2 cellular contexts compared by ENCODE assay signal in the genomic region with DNA sequence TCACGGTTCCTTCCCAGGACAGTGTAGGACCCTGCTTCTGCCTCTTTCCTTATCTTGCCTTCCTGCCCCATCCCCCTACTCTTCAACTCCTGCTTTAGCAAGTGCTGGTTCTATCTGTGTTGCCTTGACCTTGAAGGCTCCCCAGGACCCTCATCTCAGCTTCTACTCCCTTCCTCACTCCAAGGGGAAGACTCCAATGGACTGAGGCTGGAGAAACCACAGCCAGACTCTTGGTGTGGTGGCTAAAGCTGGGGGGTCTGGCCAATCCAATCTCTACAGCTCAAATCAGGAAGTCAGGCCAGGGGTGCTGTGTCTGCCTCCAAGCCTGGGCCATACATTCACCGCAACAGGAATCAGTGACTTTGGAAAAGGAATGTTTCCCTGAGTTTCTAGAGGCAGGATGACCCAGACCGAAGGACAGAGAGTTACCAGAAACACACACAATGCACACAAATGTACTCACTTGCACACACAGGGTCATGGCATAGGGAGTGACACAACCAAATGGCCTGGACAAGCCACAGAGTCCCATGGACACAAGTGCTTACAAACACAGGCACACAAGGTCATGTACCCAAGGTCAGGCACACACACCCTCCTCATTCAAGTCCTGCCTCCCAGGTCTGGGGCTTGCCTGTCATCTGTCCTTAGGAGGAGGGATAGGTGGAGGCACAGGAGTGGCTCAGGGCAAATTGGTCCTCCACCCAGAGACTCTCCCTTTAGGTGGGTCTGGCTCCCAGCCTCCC.
TF ChIP-seq lines count a peak whose summit lies in the region.

No MANE protein-coding gene starts in this region.

TF ChIP-seq in liver, 16 proteins besides CTCF, POLR2A, EP300 and RAD21:
- TF ChIP-seq TAF1 (conservative IDR thresholded peaks at IDR 0.05) (no peak), HNF4A (conservative IDR thresholded peaks at IDR 0.05) (peak in 1 of 2 donors; percentile 7), RXRA (IDR thresholded peaks at IDR 0.05) (peak; percentile 34 to 44)

TF ChIP-seq in SK-N-SH, 30 proteins besides CTCF, POLR2A, EP300 and RAD21:
- TF ChIP-seq, protein P1, sequence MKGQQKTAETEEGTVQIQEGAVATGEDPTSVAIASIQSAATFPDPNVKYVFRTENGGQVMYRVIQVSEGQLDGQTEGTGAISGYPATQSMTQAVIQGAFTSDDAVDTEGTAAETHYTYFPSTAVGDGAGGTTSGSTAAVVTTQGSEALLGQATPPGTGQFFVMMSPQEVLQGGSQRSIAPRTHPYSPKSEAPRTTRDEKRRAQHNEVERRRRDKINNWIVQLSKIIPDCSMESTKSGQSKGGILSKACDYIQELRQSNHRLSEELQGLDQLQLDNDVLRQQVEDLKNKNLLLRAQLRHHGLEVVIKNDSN (IDR thresholded peaks at IDR 0.05; ENCODE audit: borderline replicate concordance, low read depth), result no peak
- TF ChIP-seq, protein P2, sequence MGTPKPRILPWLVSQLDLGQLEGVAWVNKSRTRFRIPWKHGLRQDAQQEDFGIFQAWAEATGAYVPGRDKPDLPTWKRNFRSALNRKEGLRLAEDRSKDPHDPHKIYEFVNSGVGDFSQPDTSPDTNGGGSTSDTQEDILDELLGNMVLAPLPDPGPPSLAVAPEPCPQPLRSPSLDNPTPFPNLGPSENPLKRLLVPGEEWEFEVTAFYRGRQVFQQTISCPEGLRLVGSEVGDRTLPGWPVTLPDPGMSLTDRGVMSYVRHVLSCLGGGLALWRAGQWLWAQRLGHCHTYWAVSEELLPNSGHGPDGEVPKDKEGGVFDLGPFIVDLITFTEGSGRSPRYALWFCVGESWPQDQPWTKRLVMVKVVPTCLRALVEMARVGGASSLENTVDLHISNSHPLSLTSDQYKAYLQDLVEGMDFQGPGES (IDR thresholded peaks at IDR 0.05; ENCODE audit: low read depth, low read length), result no peak
- no peak for TF ChIP-seq RFX5 (IDR thresholded peaks at IDR 0.05; ENCODE audit: low read length)
- TF ChIP-seq, protein P3, sequence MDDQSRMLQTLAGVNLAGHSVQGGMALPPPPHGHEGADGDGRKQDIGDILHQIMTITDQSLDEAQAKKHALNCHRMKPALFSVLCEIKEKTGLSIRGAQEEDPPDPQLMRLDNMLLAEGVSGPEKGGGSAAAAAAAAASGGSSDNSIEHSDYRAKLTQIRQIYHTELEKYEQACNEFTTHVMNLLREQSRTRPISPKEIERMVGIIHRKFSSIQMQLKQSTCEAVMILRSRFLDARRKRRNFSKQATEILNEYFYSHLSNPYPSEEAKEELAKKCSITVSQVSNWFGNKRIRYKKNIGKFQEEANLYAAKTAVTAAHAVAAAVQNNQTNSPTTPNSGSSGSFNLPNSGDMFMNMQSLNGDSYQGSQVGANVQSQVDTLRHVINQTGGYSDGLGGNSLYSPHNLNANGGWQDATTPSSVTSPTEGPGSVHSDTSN (IDR thresholded peaks at IDR 0.05), result no peak
- TF ChIP-seq YY1 (IDR thresholded peaks at IDR 0.05; ENCODE audit: low read depth), result no peak
- TF ChIP-seq TEAD4 (IDR thresholded peaks at IDR 0.05; ENCODE audit: borderline replicate concordance, insufficient read depth), result no peak
- TF ChIP-seq NFIC (IDR thresholded peaks at IDR 0.05; ENCODE audit: borderline replicate concordance), result no peak
- no peak for TF ChIP-seq RCOR1 (IDR thresholded peaks at IDR 0.05; ENCODE audit: low read length)
- TF ChIP-seq, protein P4, sequence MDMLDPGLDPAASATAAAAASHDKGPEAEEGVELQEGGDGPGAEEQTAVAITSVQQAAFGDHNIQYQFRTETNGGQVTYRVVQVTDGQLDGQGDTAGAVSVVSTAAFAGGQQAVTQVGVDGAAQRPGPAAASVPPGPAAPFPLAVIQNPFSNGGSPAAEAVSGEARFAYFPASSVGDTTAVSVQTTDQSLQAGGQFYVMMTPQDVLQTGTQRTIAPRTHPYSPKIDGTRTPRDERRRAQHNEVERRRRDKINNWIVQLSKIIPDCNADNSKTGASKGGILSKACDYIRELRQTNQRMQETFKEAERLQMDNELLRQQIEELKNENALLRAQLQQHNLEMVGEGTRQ (IDR thresholded peaks at IDR 0.05; ENCODE audit: borderline replicate concordance, low read depth, low read length), result no peak
- TF ChIP-seq, protein P5, sequence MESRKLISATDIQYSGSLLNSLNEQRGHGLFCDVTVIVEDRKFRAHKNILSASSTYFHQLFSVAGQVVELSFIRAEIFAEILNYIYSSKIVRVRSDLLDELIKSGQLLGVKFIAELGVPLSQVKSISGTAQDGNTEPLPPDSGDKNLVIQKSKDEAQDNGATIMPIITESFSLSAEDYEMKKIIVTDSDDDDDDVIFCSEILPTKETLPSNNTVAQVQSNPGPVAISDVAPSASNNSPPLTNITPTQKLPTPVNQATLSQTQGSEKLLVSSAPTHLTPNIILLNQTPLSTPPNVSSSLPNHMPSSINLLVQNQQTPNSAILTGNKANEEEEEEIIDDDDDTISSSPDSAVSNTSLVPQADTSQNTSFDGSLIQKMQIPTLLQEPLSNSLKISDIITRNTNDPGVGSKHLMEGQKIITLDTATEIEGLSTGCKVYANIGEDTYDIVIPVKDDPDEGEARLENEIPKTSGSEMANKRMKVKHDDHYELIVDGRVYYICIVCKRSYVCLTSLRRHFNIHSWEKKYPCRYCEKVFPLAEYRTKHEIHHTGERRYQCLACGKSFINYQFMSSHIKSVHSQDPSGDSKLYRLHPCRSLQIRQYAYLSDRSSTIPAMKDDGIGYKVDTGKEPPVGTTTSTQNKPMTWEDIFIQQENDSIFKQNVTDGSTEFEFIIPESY (IDR thresholded peaks at IDR 0.05; ENCODE audit: borderline replicate concordance, low read depth), result no peak
TF ChIP-seq in SK-N-SH: peak in this region for 0.
